Comparison of ENCODE assay signal across 1 cellular context in the genomic region with DNA sequence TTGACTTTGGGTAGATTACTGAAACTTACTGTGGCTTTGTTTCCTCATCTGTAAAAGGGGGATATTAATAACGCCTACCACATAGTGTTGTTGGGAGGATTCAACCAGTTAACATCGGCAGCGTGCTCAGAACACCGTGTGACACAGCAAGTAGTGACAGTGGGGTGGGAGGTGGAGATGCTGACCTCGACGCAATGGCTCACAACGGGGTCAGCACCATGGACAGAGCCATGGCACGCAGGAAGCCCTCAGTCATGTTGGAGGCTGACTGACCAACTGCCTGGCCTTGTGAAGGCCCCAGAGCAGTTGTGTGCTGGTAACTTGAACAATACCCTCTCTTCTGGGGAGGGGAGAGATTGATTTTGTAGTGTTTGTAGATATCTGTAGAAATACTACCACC.
TF ChIP-seq lines count a peak whose summit lies in the region.

No MANE protein-coding gene starts in this region.

TF ChIP-seq in HepG2, 621 proteins besides CTCF, POLR2A, EP300 and RAD21 (continued from another document):
- TF ChIP-seq, protein P1, sequence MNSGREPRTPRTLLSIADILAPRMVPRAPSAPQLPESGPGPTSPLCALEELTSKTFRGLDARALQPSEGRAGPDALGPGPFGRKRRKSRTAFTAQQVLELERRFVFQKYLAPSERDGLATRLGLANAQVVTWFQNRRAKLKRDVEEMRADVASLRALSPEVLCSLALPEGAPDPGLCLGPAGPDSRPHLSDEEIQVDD (CRISPR knock-in tag; IDR thresholded peaks at IDR 0.05; ENCODE audit: borderline replicate concordance), result no peak
- TF ChIP-seq, protein P2, sequence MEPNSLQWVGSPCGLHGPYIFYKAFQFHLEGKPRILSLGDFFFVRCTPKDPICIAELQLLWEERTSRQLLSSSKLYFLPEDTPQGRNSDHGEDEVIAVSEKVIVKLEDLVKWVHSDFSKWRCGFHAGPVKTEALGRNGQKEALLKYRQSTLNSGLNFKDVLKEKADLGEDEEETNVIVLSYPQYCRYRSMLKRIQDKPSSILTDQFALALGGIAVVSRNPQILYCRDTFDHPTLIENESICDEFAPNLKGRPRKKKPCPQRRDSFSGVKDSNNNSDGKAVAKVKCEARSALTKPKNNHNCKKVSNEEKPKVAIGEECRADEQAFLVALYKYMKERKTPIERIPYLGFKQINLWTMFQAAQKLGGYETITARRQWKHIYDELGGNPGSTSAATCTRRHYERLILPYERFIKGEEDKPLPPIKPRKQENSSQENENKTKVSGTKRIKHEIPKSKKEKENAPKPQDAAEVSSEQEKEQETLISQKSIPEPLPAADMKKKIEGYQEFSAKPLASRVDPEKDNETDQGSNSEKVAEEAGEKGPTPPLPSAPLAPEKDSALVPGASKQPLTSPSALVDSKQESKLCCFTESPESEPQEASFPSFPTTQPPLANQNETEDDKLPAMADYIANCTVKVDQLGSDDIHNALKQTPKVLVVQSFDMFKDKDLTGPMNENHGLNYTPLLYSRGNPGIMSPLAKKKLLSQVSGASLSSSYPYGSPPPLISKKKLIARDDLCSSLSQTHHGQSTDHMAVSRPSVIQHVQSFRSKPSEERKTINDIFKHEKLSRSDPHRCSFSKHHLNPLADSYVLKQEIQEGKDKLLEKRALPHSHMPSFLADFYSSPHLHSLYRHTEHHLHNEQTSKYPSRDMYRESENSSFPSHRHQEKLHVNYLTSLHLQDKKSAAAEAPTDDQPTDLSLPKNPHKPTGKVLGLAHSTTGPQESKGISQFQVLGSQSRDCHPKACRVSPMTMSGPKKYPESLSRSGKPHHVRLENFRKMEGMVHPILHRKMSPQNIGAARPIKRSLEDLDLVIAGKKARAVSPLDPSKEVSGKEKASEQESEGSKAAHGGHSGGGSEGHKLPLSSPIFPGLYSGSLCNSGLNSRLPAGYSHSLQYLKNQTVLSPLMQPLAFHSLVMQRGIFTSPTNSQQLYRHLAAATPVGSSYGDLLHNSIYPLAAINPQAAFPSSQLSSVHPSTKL (CRISPR knock-in tag; IDR thresholded peaks at IDR 0.05), result peak; percentile 35; the same call in 1 of the 2 replicates
- TF ChIP-seq NR2C2 (CRISPR knock-in tag; IDR thresholded peaks at IDR 0.05; ENCODE audit: borderline replicate concordance), result no peak
- no peak for TF ChIP-seq TCF7L2 (IDR thresholded peaks at IDR 0.05; ENCODE audit: low read depth, low read length)
- TF ChIP-seq DMAP1 (CRISPR knock-in tag; IDR thresholded peaks at IDR 0.05), result no peak
- TF ChIP-seq MED8 (CRISPR knock-in tag; IDR thresholded peaks at IDR 0.05; ENCODE audit: insufficient replicate concordance), result no peak
- TF ChIP-seq ZNF878 (CRISPR knock-in tag; IDR thresholded peaks at IDR 0.05), result no peak
- TF ChIP-seq, protein P3, sequence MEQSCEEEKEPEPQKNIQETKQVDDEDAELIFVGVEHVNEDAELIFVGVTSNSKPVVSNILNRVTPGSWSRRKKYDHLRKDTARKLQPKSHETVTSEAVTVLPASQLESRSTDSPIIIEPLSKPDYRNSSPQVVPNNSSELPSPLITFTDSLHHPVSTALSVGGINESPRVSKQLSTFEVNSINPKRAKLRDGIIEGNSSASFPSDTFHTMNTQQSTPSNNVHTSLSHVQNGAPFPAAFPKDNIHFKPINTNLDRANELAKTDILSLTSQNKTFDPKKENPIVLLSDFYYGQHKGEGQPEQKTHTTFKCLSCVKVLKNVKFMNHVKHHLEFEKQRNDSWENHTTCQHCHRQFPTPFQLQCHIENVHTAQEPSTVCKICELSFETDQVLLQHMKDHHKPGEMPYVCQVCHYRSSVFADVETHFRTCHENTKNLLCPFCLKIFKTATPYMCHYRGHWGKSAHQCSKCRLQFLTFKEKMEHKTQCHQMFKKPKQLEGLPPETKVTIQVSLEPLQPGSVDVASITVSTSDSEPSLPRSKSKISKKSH (CRISPR knock-in tag; IDR thresholded peaks at IDR 0.05; ENCODE audit: borderline replicate concordance), result no peak
- TF ChIP-seq XRCC5 (optimal IDR thresholded peaks at IDR 0.05; ENCODE audit: low read length), result peak; percentile 50
- TF ChIP-seq NFKBIZ (CRISPR knock-in tag; IDR thresholded peaks at IDR 0.05), result no peak
- TF ChIP-seq HOXA7 (CRISPR knock-in tag; IDR thresholded peaks at IDR 0.05), result no peak
- no peak for TF ChIP-seq ZNF292 (CRISPR knock-in tag; IDR thresholded peaks at IDR 0.05; ENCODE audit: borderline replicate concordance, low read depth)
- no peak for TF ChIP-seq ZMYM4 (CRISPR knock-in tag; IDR thresholded peaks at IDR 0.05)
- TF ChIP-seq SMC3 (IDR thresholded peaks at IDR 0.05; ENCODE audit: low read length), result no peak
- TF ChIP-seq ZNF709 (CRISPR knock-in tag; IDR thresholded peaks at IDR 0.05), result no peak
- TF ChIP-seq CHCHD3 (CRISPR knock-in tag; IDR thresholded peaks at IDR 0.05), result no peak
- no peak for TF ChIP-seq BHLHE40 (IDR thresholded peaks at IDR 0.05; ENCODE audit: low read length)
- TF ChIP-seq, protein P4, sequence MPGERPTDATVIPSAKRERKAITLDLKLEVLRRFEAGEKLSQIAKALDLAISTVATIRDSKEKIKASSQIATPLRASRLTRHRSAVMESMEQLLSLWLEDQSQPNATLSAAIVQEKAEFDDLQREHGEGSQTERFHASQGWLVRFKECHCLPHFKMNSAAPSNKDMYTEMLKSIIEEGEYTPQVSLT (CRISPR knock-in tag; IDR thresholded peaks at IDR 0.05; ENCODE audit: borderline replicate concordance, low read depth), result no peak
- no peak for TF ChIP-seq ZNF552 (CRISPR knock-in tag; IDR thresholded peaks at IDR 0.05; ENCODE audit: borderline replicate concordance)
- no peak for TF ChIP-seq ZNF30 (CRISPR knock-in tag; IDR thresholded peaks at IDR 0.05)
- no peak for TF ChIP-seq PITX1 (CRISPR knock-in tag; IDR thresholded peaks at IDR 0.05)
- TF ChIP-seq MAZ (IDR thresholded peaks at IDR 0.05; ENCODE audit: borderline replicate concordance, low read depth, low read length), result no peak
- no peak for TF ChIP-seq MAZ (CRISPR knock-in tag; IDR thresholded peaks at IDR 0.05; ENCODE audit: low read depth)
- peak; percentile 77; the same call in 1 of the 2 replicates for TF ChIP-seq KLF11 (CRISPR knock-in tag; IDR thresholded peaks at IDR 0.05)
- TF ChIP-seq ARHGAP35 (CRISPR knock-in tag; IDR thresholded peaks at IDR 0.05; ENCODE audit: borderline replicate concordance), result no peak
- no peak for TF ChIP-seq ARNT (IDR thresholded peaks at IDR 0.05)
- TF ChIP-seq ONECUT2 (CRISPR knock-in tag; IDR thresholded peaks at IDR 0.05), result no peak
- TF ChIP-seq, protein P5, sequence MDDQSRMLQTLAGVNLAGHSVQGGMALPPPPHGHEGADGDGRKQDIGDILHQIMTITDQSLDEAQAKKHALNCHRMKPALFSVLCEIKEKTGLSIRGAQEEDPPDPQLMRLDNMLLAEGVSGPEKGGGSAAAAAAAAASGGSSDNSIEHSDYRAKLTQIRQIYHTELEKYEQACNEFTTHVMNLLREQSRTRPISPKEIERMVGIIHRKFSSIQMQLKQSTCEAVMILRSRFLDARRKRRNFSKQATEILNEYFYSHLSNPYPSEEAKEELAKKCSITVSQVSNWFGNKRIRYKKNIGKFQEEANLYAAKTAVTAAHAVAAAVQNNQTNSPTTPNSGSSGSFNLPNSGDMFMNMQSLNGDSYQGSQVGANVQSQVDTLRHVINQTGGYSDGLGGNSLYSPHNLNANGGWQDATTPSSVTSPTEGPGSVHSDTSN (CRISPR knock-in tag; IDR thresholded peaks at IDR 0.05; ENCODE audit: borderline replicate concordance), result peak; percentile 52; the same call in 1 of the 2 replicates
- peak; percentile 35; the same call in 1 of the 2 replicates for TF ChIP-seq FOXK1 (CRISPR knock-in tag; IDR thresholded peaks at IDR 0.05; ENCODE audit: borderline replicate concordance, low read depth)
- TF ChIP-seq ISL2 (CRISPR knock-in tag; IDR thresholded peaks at IDR 0.05), result no peak
- peak; percentile 63; the same call in 1 of the 2 replicates for TF ChIP-seq NFKB2 (CRISPR knock-in tag; IDR thresholded peaks at IDR 0.05; ENCODE audit: borderline replicate concordance)
- no peak for TF ChIP-seq ZNF775 (CRISPR knock-in tag; IDR thresholded peaks at IDR 0.05; ENCODE audit: borderline replicate concordance)
